1 cellular context compared by ENCODE assay signal in genomic region chr10:7345717-7346116, GRCh38.
TF ChIP-seq lines count a peak whose summit lies in the region.

No MANE protein-coding gene starts in this region.

TF ChIP-seq in HepG2, 621 proteins besides CTCF, POLR2A, EP300 and RAD21 (continued from another document):
- no peak for TF ChIP-seq ZFP91 (CRISPR knock-in tag; IDR thresholded peaks at IDR 0.05; ENCODE audit: borderline replicate concordance)
- TF ChIP-seq ZNF790 (CRISPR knock-in tag; IDR thresholded peaks at IDR 0.05; ENCODE audit: borderline replicate concordance) = no peak
- TF ChIP-seq U2AF1 (optimal IDR thresholded peaks at IDR 0.05; ENCODE audit: low read depth, low read length) = no peak
- TF ChIP-seq HNRNPH1 (optimal IDR thresholded peaks at IDR 0.05; ENCODE audit: low read depth, low read length) = no peak
- no peak for TF ChIP-seq EZH2 (conservative IDR thresholded peaks at IDR 0.05; ENCODE audit: low read depth, low read length)
- no peak for TF ChIP-seq CCAR2 (optimal IDR thresholded peaks at IDR 0.05; ENCODE audit: low read depth, low read length)
- no peak for TF ChIP-seq CSRNP1 (CRISPR knock-in tag; IDR thresholded peaks at IDR 0.05)
- TF ChIP-seq POLR2AphosphoS2 (IDR thresholded peaks at IDR 0.05; ENCODE audit: low read depth, low read length) = no peak
- no peak for TF ChIP-seq THAP8 (CRISPR knock-in tag; IDR thresholded peaks at IDR 0.05; ENCODE audit: borderline replicate concordance)
- no peak for TF ChIP-seq POLR2G (IDR thresholded peaks at IDR 0.05; ENCODE audit: low read depth, low read length)
- TF ChIP-seq SALL2 (CRISPR knock-in tag; IDR thresholded peaks at IDR 0.05) = no peak
- no peak for TF ChIP-seq BCL3 (CRISPR knock-in tag; IDR thresholded peaks at IDR 0.05)
- TF ChIP-seq ZNF574 (CRISPR knock-in tag; IDR thresholded peaks at IDR 0.05) = no peak
- TF ChIP-seq ZNF660 (CRISPR knock-in tag; IDR thresholded peaks at IDR 0.05; ENCODE audit: borderline replicate concordance, low read depth) = no peak
